Comparison of ENCODE assay signal across 11 cellular contexts in the genomic region with DNA sequence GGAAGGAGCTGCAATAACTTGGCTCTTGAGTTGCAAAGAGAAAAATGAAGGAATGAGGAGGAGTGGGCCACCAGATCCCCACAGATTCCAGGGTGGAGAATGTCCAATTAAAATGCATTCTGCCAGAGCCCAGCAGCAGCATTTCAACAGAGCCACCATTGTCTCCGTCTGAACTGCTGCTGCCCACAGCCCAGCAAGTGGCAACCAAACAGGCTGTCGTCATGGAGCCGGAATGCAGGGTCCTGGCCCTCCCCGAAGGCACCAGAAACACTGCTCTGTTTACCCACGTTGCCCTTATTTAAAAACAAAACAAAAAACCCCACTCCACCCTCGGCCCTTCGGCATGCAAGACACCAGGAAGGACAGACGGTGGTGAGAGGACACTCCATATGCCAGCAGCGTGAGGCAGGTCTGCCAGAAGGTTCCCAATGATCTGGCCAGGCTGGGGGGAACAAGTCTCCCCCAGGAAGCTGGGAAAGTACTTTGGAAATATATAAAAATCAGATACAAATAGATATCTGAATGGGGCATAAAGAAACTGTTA. TPM values are rescaled to one million over a fixed set of nuclear protein-coding genes. Genes with fewer than 3 reads are reported as not detected.
A peak's percentile ranks its signal among the peaks of the same experiment; 100 is the strongest.
DNase-seq lines count a peak whose midpoint lies in the region; ATAC-seq and TF ChIP-seq lines count a peak whose summit lies in the region.
"Had no signal": no experiment of that assay in that cellular context is flagged by ENCODE, and none has a peak within 500 bp of the region (broad histone marks: within the 10 kb centered on the region; RNA-seq: fewer than 3 reads in every experiment).

No MANE protein-coding gene starts in this region.

- DNase-seq in AG08395 (ENCODE audit: low spot score) = peak; percentile 26
- DNase-seq in NCI-H2029 treated with DMSO at 0.1 percent for 48 hours (lab: John Stamatoyannopoulos, UW) = peak; percentile 42
- DNase-seq in epithelial cell of proximal tubule (ENCODE audit: low read depth) = peak; percentile 71
- peak; percentile 64 for DNase-seq in middle frontal gyrus (ENCODE audit: extremely low spot score, low spot score)
- no peak for DNase-seq in stimulated activated naive CD8-positive, alpha-beta T cell treated with anti-CD3 and anti-CD28 coated beads, Interleukin-15, Interleukin-2, amounts not matched to agents 100 U/mL and 50 U/mL, for 24 hours
- DNase-seq in central memory CD4-positive, alpha-beta T cell = no peak
- DNase-seq: CD4-positive, alpha-beta T cell; NCI-H1694 treated with DMSO at 0.1 percent for 48 hours; stimulated activated naive CD8-positive, alpha-beta T cell treated with anti-CD3 and anti-CD28 coated beads, Interleukin-15, amount 100 ng/mL, for 72 hours had no signal

- TF ChIP-seq CTCF in epithelial cell of proximal tubule (conservative IDR thresholded peaks at IDR 0.05; ENCODE audit: low read depth, low read length) = no peak

- H3K4me3 ChIP-seq in epithelial cell of proximal tubule (ENCODE audit: low read depth, low read length) = no peak overlapping the region

- no peak for ATAC-seq in stimulated activated naive CD8-positive, alpha-beta T cell treated with anti-CD3 and anti-CD28 coated beads, Interleukin-15, Interleukin-2, amounts not matched to agents 100 U/mL and 50 U/mL, for 24 hours
- no peak for ATAC-seq in HG02759 (IDR thresholded peaks at IDR 0.05; ENCODE audit: unreplicated experiment)
- no peak for ATAC-seq in HG02642 (IDR thresholded peaks at IDR 0.05; ENCODE audit: poor library complexity, unreplicated experiment)
- ATAC-seq: stimulated activated naive CD8-positive, alpha-beta T cell treated with anti-CD3 and anti-CD28 coated beads, Interleukin-15, amount 100 ng/mL, for 72 hours had no signal

RNA-seq across cellular contexts. Expression of a gene that starts 32.5 kb away (rescaled TPM):
- 21.3 and 37.5 TPM in 2 replicates for total RNA-seq in epithelial cell of proximal tubule

Comparison
In these comparisons a context has a peak if more than half of its experiments do, and no peak if none do; other contexts are left out.
1. DNase-seq: peak in AG08395 (single experiment), NCI-H2029 treated with DMSO at 0.1 percent for 48 hours (single experiment), epithelial cell of proximal tubule (single experiment) and middle frontal gyrus (single experiment); none in stimulated activated naive CD8-positive, alpha-beta T cell treated with anti-CD3 and anti-CD28 coated beads, Interleukin-15, Interleukin-2, amounts not matched to agents 100 U/mL and 50 U/mL, for 24 hours (single experiment) and central memory CD4-positive, alpha-beta T cell (single experiment).